In genomic region chr13:91368676-91369425, GRCh38 we compare ENCODE assay signal across 16 cellular contexts. TPM values are rescaled to one million over a fixed set of nuclear protein-coding genes. Genes with fewer than 3 reads are reported as not detected.
DNase-seq lines count a peak whose midpoint lies in the region; ATAC-seq lines count a peak whose summit lies in the region.
"Had no signal": no experiment of that assay in that cellular context is flagged by ENCODE, and none has a peak within 500 bp of the region (broad histone marks: within the 10 kb centered on the region; RNA-seq: fewer than 3 reads in every experiment).

No MANE protein-coding gene starts in this region.

- CTCF ChIA-PET in activated CD4-positive, alpha-beta T cell treated with anti-CD3 and anti-CD28 coated beads for 36 hours (lab: Charles Lee): interaction anchor here (0.6 to 1.6 kb wide), 5 partner anchors 22 to 201 kb away, joined by 3 to 7 read pairs (median 4); no protein-coding TSS in a partner anchor

- peaks cover 42% of the 10 kb centered on the region for H3K4me1 Mint-ChIP-seq in activated CD4-positive, alpha-beta T cell treated with anti-CD3 and anti-CD28 coated beads for 36 hours
- peaks cover 24% of the 10 kb centered on the region for H3K4me1 Mint-ChIP-seq in activated T-helper 2 cell treated with anti-CD3 and anti-CD28 coated beads, Interferon-gamma antibody, Interleukin-2, Interleukin-4, amounts not matched to agents 10 μg/mL and 5 μg/mL and 100 μg/mL, durations not matched to agents 14 hours and 24 hours and 36 hours (ENCODE audit: low read depth)
- H3K4me1 Mint-ChIP-seq: immature natural killer cell had no signal

- H3K27ac Mint-ChIP-seq in activated CD4-positive, alpha-beta T cell treated with anti-CD3 and anti-CD28 coated beads for 36 hours: peak overlapping the region; percentile 93
- peak overlapping the region; percentile 24 for H3K27ac Mint-ChIP-seq in activated T-helper 2 cell treated with anti-CD3 and anti-CD28 coated beads, Interferon-gamma antibody, Interleukin-2, Interleukin-4, amounts not matched to agents 10 μg/mL and 5 μg/mL and 100 μg/mL, durations not matched to agents 14 hours and 24 hours and 36 hours
- H3K27ac Mint-ChIP-seq: HFFc6, immature natural killer cell had no signal

- no peaks in the 10 kb centered on the region for H3K9me3 Mint-ChIP-seq in activated CD4-positive, alpha-beta T cell treated with anti-CD3 and anti-CD28 coated beads for 36 hours (ENCODE audit: low read depth)
- H3K9me3 Mint-ChIP-seq in activated T-helper 2 cell treated with anti-CD3 and anti-CD28 coated beads, Interferon-gamma antibody, Interleukin-2, Interleukin-4, amounts not matched to agents 10 μg/mL and 5 μg/mL and 100 μg/mL, durations not matched to agents 14 hours and 24 hours and 36 hours: no peaks in the 10 kb centered on the region
- H3K9me3 Mint-ChIP-seq: HFFc6, immature natural killer cell had no signal

- H3K4me3 Mint-ChIP-seq in activated CD4-positive, alpha-beta T cell treated with anti-CD3 and anti-CD28 coated beads for 36 hours: peak overlapping the region; percentile 50
- no peak overlapping the region for H3K4me3 Mint-ChIP-seq in activated T-helper 2 cell treated with anti-CD3 and anti-CD28 coated beads, Interferon-gamma antibody, Interleukin-2, Interleukin-4, amounts not matched to agents 10 μg/mL and 5 μg/mL and 100 μg/mL, durations not matched to agents 14 hours and 24 hours and 36 hours (ENCODE audit: low read depth)
- H3K4me3 Mint-ChIP-seq: HFFc6, immature natural killer cell had no signal

- POLR2A ChIA-PET in activated CD4-positive, alpha-beta T cell treated with anti-CD3 and anti-CD28 coated beads for 36 hours (lab: Charles Lee): interaction anchor here (0.5 to 1.5 kb wide), 3 partner anchors 22 to 25 kb away, joined by 3 to 5 read pairs (median 3); partner anchors contain the start of gene MIR17HG

- intact Hi-C loops in activated CD4-positive, alpha-beta T cell treated with anti-CD3 and anti-CD28 coated beads for 36 hours (cut with DNase I, micrococcal nuclease): loop anchor here (1.0 to 2.0 kb wide), 4 partner anchors 22 to 30 kb away; partner anchors contain the start of genes GPC5 (in 2 of the 2) and MIR17HG (in 1 of the 2)
- intact Hi-C loops in activated T-helper 2 cell treated with anti-CD3 and anti-CD28 coated beads, Interferon-gamma antibody, Interleukin-2, Interleukin-4, amounts not matched to agents 10 μg/mL and 5 μg/mL and 100 μg/mL, durations not matched to agents 14 hours and 24 hours and 36 hours (cut with micrococcal nuclease): loop anchor here (2.0 kb wide), 2 partner anchors 22 to 30 kb away; partner anchors contain the start of genes GPC5 and MIR17HG

- H3K27me3 Mint-ChIP-seq in activated CD4-positive, alpha-beta T cell treated with anti-CD3 and anti-CD28 coated beads for 36 hours: peaks cover 6% of the 10 kb centered on the region
- peaks cover 6% of the 10 kb centered on the region for H3K27me3 Mint-ChIP-seq in activated T-helper 2 cell treated with anti-CD3 and anti-CD28 coated beads, Interferon-gamma antibody, Interleukin-2, Interleukin-4, amounts not matched to agents 10 μg/mL and 5 μg/mL and 100 μg/mL, durations not matched to agents 14 hours and 24 hours and 36 hours (ENCODE audit: low read depth)

- ATAC-seq in activated CD4-positive, alpha-beta T cell treated with anti-CD3 and anti-CD28 coated beads for 36 hours: peak; percentile 90
- ATAC-seq in HG03354 (IDR thresholded peaks at IDR 0.05; ENCODE audit: poor library complexity, severe bottlenecking, unreplicated experiment): peak; percentile 37
- ATAC-seq in HG03135 (IDR thresholded peaks at IDR 0.05; ENCODE audit: unreplicated experiment): no peak
- no peak for ATAC-seq in GM19455 (IDR thresholded peaks at IDR 0.05; ENCODE audit: unreplicated experiment)
- ATAC-seq in HG02840 (IDR thresholded peaks at IDR 0.05; ENCODE audit: low FRiP score, unreplicated experiment): no peak

- H3K36me3 Mint-ChIP-seq in activated CD4-positive, alpha-beta T cell treated with anti-CD3 and anti-CD28 coated beads for 36 hours (ENCODE audit: low read depth): peaks cover 3% of the 10 kb centered on the region
- H3K36me3 Mint-ChIP-seq in activated T-helper 2 cell treated with anti-CD3 and anti-CD28 coated beads, Interferon-gamma antibody, Interleukin-2, Interleukin-4, amounts not matched to agents 10 μg/mL and 5 μg/mL and 100 μg/mL, durations not matched to agents 14 hours and 24 hours and 36 hours (ENCODE audit: low read depth): peaks cover 5% of the 10 kb centered on the region
- H3K36me3 Mint-ChIP-seq: immature natural killer cell had no signal

- peak; percentile 56 for DNase-seq in activated CD4-positive, alpha-beta T cell treated with anti-CD3 and anti-CD28 coated beads for 36 hours
- DNase-seq in activated CD4-positive, alpha-beta T cell treated with anti-CD3 and anti-CD28 coated beads for 4 hours: no peak
- DNase-seq in activated T-helper 2 cell treated with anti-CD3 and anti-CD28 coated beads, Interferon-gamma antibody, Interleukin-2, Interleukin-4, amounts not matched to agents 10 μg/mL and 5 μg/mL and 100 μg/mL, durations not matched to agents 14 hours and 24 hours and 36 hours (ENCODE audit: low spot score): no peak
- peak; percentile 16 for DNase-seq in renal cortical epithelial cell (ENCODE audit: low read depth)
- DNase-seq: colonic mucosa, HFFc6, immature natural killer cell, NCI-H1048, NCI-H446, RPMI8226, transverse colon had no signal

RNA-seq across cellular contexts. Expression of gene MIR17HG, which starts 21.4 kb away (rescaled TPM):
- total RNA-seq in activated CD4-positive, alpha-beta T cell treated with anti-CD3 and anti-CD28 coated beads for 36 hours: 10 to 100 TPM; 13.8 to 26.7 TPM
- total RNA-seq in activated T-helper 2 cell treated with anti-CD3 and anti-CD28 coated beads, Interferon-gamma antibody, Interleukin-2, Interleukin-4, amounts not matched to agents 10 μg/mL and 5 μg/mL and 100 μg/mL, durations not matched to agents 14 hours and 24 hours and 36 hours: 32.5 and 32.8 TPM in 2 replicates
- 5.2 and 10.6 TPM in 2 replicates for total RNA-seq in renal cortical epithelial cell

RNA-seq across cellular contexts. Expression of gene GPC5, which starts 29.6 kb away (rescaled TPM):
- under 1 TPM; 0.63 to 0.66 TPM for total RNA-seq in activated CD4-positive, alpha-beta T cell treated with anti-CD3 and anti-CD28 coated beads for 36 hours
- 0.57 and 1.1 TPM in 2 replicates for total RNA-seq in activated T-helper 2 cell treated with anti-CD3 and anti-CD28 coated beads, Interferon-gamma antibody, Interleukin-2, Interleukin-4, amounts not matched to agents 10 μg/mL and 5 μg/mL and 100 μg/mL, durations not matched to agents 14 hours and 24 hours and 36 hours
- total RNA-seq in renal cortical epithelial cell: 0.75 TPM in 1 of 2 replicates, not detected in the other
- total RNA-seq: A172 had no signal

Comparison
In these comparisons a context has a peak if more than half of its experiments do, and no peak if none do; other contexts are left out.
1. DNase-seq: peak in activated CD4-positive, alpha-beta T cell treated with anti-CD3 and anti-CD28 coated beads for 36 hours (single experiment) and renal cortical epithelial cell (single experiment); none in activated CD4-positive, alpha-beta T cell treated with anti-CD3 and anti-CD28 coated beads for 4 hours (0 of 2) and activated T-helper 2 cell treated with anti-CD3 and anti-CD28 coated beads, Interferon-gamma antibody, Interleukin-2, Interleukin-4, amounts not matched to agents 10 μg/mL and 5 μg/mL and 100 μg/mL, durations not matched to agents 14 hours and 24 hours and 36 hours (single experiment).
2. ATAC-seq: peak in activated CD4-positive, alpha-beta T cell treated with anti-CD3 and anti-CD28 coated beads for 36 hours (single experiment) and HG03354 (single experiment); none in HG03135 (single experiment), GM19455 (single experiment) and HG02840 (single experiment).